ENCODE assay signal across 15 cellular contexts in the genomic region with DNA sequence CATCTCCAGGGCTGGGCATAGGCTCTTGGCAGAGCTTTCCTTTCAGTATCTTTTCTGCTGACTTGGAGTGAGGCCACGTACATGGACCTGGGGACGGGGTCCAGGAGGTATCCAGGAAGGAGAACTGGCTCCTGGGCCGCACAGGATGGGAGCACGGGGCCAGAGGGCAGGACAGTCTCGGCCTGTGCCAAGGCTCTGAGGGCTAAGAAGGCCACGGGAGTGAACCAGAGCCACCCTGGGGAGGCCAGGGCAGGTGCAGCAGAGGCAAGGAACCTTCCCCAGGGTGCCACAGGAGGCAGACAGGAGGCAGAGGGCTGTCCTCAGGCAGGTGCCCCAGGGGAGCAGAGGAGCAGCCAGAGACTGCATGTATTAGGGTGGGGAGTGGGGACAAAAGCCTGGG. TPM values are rescaled to one million over a fixed set of nuclear protein-coding genes. Genes with fewer than 3 reads are reported as not detected.
DNase-seq lines count a peak whose midpoint lies in the region; ATAC-seq and TF ChIP-seq lines count a peak whose summit lies in the region.
"Had no signal": no experiment of that assay in that cellular context is flagged by ENCODE, and none has a peak within 500 bp of the region (broad histone marks: within the 10 kb centered on the region; RNA-seq: fewer than 3 reads in every experiment).

No MANE protein-coding gene starts in this region.

- H4K20me1 ChIP-seq in neural progenitor cell (ENCODE audit: low read depth), result no peaks in the 10 kb centered on the region

- H3K36me3 ChIP-seq in heart right ventricle (peaks cover 0 to 63% (median 30%) of the 10 kb centered on the region in 9 donors), HEK293 (ENCODE audit: control insufficient read depth in 2 of 2, insufficient read depth in 1 of 2, low read length in 2 of 2) (peaks cover 0 to 58% of the 10 kb centered on the region in 2 experiments; a peak in 1 of 3 replicates), neural progenitor cell (no peaks in the 10 kb centered on the region), lower lobe of right lung (peaks cover 61% of the 10 kb centered on the region)

- WGBS in heart right ventricle, 2 donors, result 81 to 89% methylated on average over 6 of the region's 6 CpGs

- peaks cover 14% of the 10 kb centered on the region for H3K4me1 Mint-ChIP-seq in chondrocyte (ENCODE audit: low read depth)
- peaks cover 7% of the 10 kb centered on the region for H3K4me1 Mint-ChIP-seq in neural progenitor cell
- H3K4me1 Mint-ChIP-seq: CD4-positive, CD25-positive, alpha-beta regulatory T cell; H9 had no signal

- no peak overlapping the region for H2AFZ ChIP-seq in neural progenitor cell (replicated peaks)

- no peak overlapping the region for H3K27ac ChIP-seq in heart right ventricle
- no peak overlapping the region for H3K27ac ChIP-seq in HEK293 (ENCODE audit: extremely low read depth, low read depth, low read length)
- no peak overlapping the region for H3K27ac ChIP-seq in neural progenitor cell
- H3K27ac ChIP-seq in lower lobe of right lung, result no peak overlapping the region
- H3K27ac ChIP-seq: BLaER1 treated with 17β-estradiol and CSF1 and Interleukin-3, amounts not matched to agents 10 nM and 100 nM had no signal

- H3K27me3 Mint-ChIP-seq in chondrocyte (ENCODE audit: low read depth) (no peaks in the 10 kb centered on the region), neural progenitor cell (ENCODE audit: insufficient read depth, low read depth) (peaks cover 3% of the 10 kb centered on the region)
- H3K27me3 Mint-ChIP-seq: CD4-positive, CD25-positive, alpha-beta regulatory T cell had no signal

- H3K36me3 Mint-ChIP-seq in chondrocyte (ENCODE audit: low read depth), result peaks cover 23% of the 10 kb centered on the region
- H3K36me3 Mint-ChIP-seq in neural progenitor cell, result peaks cover 6% of the 10 kb centered on the region

- H3F3A ChIP-seq in neural progenitor cell (ENCODE audit: low read depth), result no peaks in the 10 kb centered on the region

- peak; percentile 34 for DNase-seq in Right ventricle myocardium superior
- DNase-seq in heart right ventricle, result no peak
- peak; percentile 82 for DNase-seq in chondrocyte (ENCODE audit: low spot score)
- no peak for DNase-seq in neural progenitor cell (ENCODE audit: low spot score)
- no peak for DNase-seq in NCI-H1930 (lab: John Stamatoyannopoulos, UW)
- DNase-seq in stimulated activated CD4-positive, alpha-beta T cell treated with anti-CD3 and anti-CD28 coated beads, Interleukin-4, amount 100 ng/mL, for 4 hours, result no peak
- no peak for DNase-seq in lower lobe of right lung
- DNase-seq: ACHN; CD4-positive, CD25-positive, alpha-beta regulatory T cell; DMS79; GOT3; H9 had no signal

- H3K4me1 ChIP-seq in heart right ventricle (peaks cover 0 to 10% (median 0%) of the 10 kb centered on the region in 9 donors), HEK293 (ENCODE audit: control insufficient read depth, insufficient read depth, low read length) (no peaks in the 10 kb centered on the region), neural progenitor cell (no peaks in the 10 kb centered on the region), lower lobe of right lung (peaks cover 12% of the 10 kb centered on the region)

- TF ChIP-seq CTCF in heart right ventricle (IDR thresholded peaks at IDR 0.05), result no peak
- no peak for TF ChIP-seq CTCF in HEK293 (tag by site-specific recombination; IDR thresholded peaks at IDR 0.05)
- no peak for TF ChIP-seq CTCF in chondrocyte (IDR thresholded peaks at IDR 0.05)
- TF ChIP-seq CTCF in neural progenitor cell (IDR thresholded peaks at IDR 0.05), result no peak
- no peak for TF ChIP-seq CTCF in lower lobe of right lung (IDR thresholded peaks at IDR 0.05)

- H3K4me2 ChIP-seq in neural progenitor cell, result no peak overlapping the region
- H3K4me2 ChIP-seq: BLaER1 treated with 17β-estradiol and CSF1 and Interleukin-3, amounts not matched to agents 10 nM and 100 nM had no signal

- intact Hi-C loops in Right ventricle myocardium superior (cut with DNase I), result no loop called here
- intact Hi-C loops in heart right ventricle (cut with DNase I), result no loop called here
- intact Hi-C loops in lower lobe of right lung (cut with DNase I), result no loop called here

- H3K9ac ChIP-seq in neural progenitor cell, result no peak overlapping the region
- H3K9ac ChIP-seq: BLaER1 treated with 17β-estradiol and CSF1 and Interleukin-3, amounts not matched to agents 10 nM and 100 nM had no signal

- H3K4me3 Mint-ChIP-seq in chondrocyte (ENCODE audit: unreplicated experiment) (no peak overlapping the region), neural progenitor cell (no peak overlapping the region)
- H3K4me3 Mint-ChIP-seq: CD4-positive, CD25-positive, alpha-beta regulatory T cell; H9 had no signal

- POLR2A ChIA-PET in HEK293 (lab: Yijun Ruan, JAX), result no interaction called here

- H3K79me2 ChIP-seq in neural progenitor cell (ENCODE audit: low read depth), result no peaks in the 10 kb centered on the region

- no peak overlapping the region for H3K4me3 ChIP-seq in heart right ventricle
- H3K4me3 ChIP-seq in HEK293 (ENCODE audit: low read depth, low read length), result no peak overlapping the region
- no peak overlapping the region for H3K4me3 ChIP-seq in neural progenitor cell
- H3K4me3 ChIP-seq in lower lobe of right lung, result no peak overlapping the region
- H3K4me3 ChIP-seq: BLaER1 treated with 17β-estradiol and CSF1 and Interleukin-3, amounts not matched to agents 10 nM and 100 nM; GM12878 had no signal

- H3K9me3 Mint-ChIP-seq in chondrocyte (ENCODE audit: low read depth), result no peaks in the 10 kb centered on the region
- no peaks in the 10 kb centered on the region for H3K9me3 Mint-ChIP-seq in neural progenitor cell
- H3K9me3 Mint-ChIP-seq: CD4-positive, CD25-positive, alpha-beta regulatory T cell; H9 had no signal

- no peaks in the 10 kb centered on the region for H3K9me3 ChIP-seq in heart right ventricle
- no peaks in the 10 kb centered on the region for H3K9me3 ChIP-seq in HEK293 (ENCODE audit: control insufficient read depth, insufficient read depth, low read depth, low read length)
- H3K9me3 ChIP-seq in neural progenitor cell (ENCODE audit: low read depth), result no peaks in the 10 kb centered on the region
- no peaks in the 10 kb centered on the region for H3K9me3 ChIP-seq in lower lobe of right lung
- H3K9me3 ChIP-seq: BLaER1 treated with 17β-estradiol and CSF1 and Interleukin-3, amounts not matched to agents 10 nM and 100 nM had no signal

- no peaks in the 10 kb centered on the region for H3K27me3 ChIP-seq in heart right ventricle
- H3K27me3 ChIP-seq in neural progenitor cell, result no peaks in the 10 kb centered on the region
- no peaks in the 10 kb centered on the region for H3K27me3 ChIP-seq in lower lobe of right lung (ENCODE audit: low read depth)
- H3K27me3 ChIP-seq: BLaER1 treated with 17β-estradiol and CSF1 and Interleukin-3, amounts not matched to agents 10 nM and 100 nM had no signal

- CTCF ChIA-PET in HEK293 (lab: Yijun Ruan, JAX), result interaction anchor here (0.7 kb wide), 1 partner anchor 24 kb away, joined by 3 read pairs; no protein-coding TSS in a partner anchor

- H3K27ac Mint-ChIP-seq in chondrocyte (ENCODE audit: unreplicated experiment) (no peak overlapping the region), neural progenitor cell (peak overlapping the region; percentile 53)

- no peak for ATAC-seq in Right ventricle myocardium superior (ENCODE audit: poor library complexity)
- no peak for ATAC-seq in heart right ventricle
- no peak for ATAC-seq in lower lobe of right lung
- ATAC-seq: GM12878 had no signal

TF ChIP-seq in HEK293, 187 proteins besides CTCF, POLR2A, EP300 and RAD21:
- TF ChIP-seq ZNF654 (tag by site-specific recombination; IDR thresholded peaks at IDR 0.05; ENCODE audit: low read depth) (no peak), ZNF830 (tag by site-specific recombination; IDR thresholded peaks at IDR 0.05; ENCODE audit: low read depth) (no peak), HOXD13 (CRISPR knock-in tag; IDR thresholded peaks at IDR 0.05; ENCODE audit: borderline replicate concordance) (no peak), ZFP3 (tag by site-specific recombination; IDR thresholded peaks at IDR 0.05; ENCODE audit: low read depth) (no peak), ZNF248 (tag by site-specific recombination; IDR thresholded peaks at IDR 0.05) (no peak), ZNF335 (tag by site-specific recombination; conservative IDR thresholded peaks at IDR 0.05) (no peak), ZIC2 (tag by site-specific recombination; IDR thresholded peaks at IDR 0.05) (peak; percentile 37; the same call in 1 of the 2 replicates)
- TF ChIP-seq, protein P1, sequence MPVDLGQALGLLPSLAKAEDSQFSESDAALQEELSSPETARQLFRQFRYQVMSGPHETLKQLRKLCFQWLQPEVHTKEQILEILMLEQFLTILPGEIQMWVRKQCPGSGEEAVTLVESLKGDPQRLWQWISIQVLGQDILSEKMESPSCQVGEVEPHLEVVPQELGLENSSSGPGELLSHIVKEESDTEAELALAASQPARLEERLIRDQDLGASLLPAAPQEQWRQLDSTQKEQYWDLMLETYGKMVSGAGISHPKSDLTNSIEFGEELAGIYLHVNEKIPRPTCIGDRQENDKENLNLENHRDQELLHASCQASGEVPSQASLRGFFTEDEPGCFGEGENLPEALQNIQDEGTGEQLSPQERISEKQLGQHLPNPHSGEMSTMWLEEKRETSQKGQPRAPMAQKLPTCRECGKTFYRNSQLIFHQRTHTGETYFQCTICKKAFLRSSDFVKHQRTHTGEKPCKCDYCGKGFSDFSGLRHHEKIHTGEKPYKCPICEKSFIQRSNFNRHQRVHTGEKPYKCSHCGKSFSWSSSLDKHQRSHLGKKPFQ (tag by site-specific recombination; IDR thresholded peaks at IDR 0.05), result no peak

RNA-seq across cellular contexts. Expression of a gene that starts 50.3 kb away (rescaled TPM):
- total RNA-seq in Right ventricle myocardium superior, result 23.2 TPM
- 10 to 100 TPM; 19.0 to 29.7 (median 25.1) TPM for total RNA-seq in heart right ventricle
- polyA plus RNA-seq in heart right ventricle, result 10 to 100 TPM; 14.3 to 14.8 TPM
- 69.8 to 99.1 TPM (median 98.2 TPM) in 3 replicates for total RNA-seq in chondrocyte
- total RNA-seq in neural progenitor cell (ENCODE audit: low replicate concordance), result 34.7 and 89.1 TPM in 2 replicates
- 48.1 TPM for total RNA-seq in lower lobe of right lung

Comparison
In these comparisons a context has a peak if more than half of its experiments do, and no peak if none do; other contexts are left out.
1. DNase-seq: peak in Right ventricle myocardium superior (single experiment) and chondrocyte (single experiment); none in heart right ventricle (0 of 2), neural progenitor cell (single experiment), NCI-H1930 (0 of 2), stimulated activated CD4-positive, alpha-beta T cell treated with anti-CD3 and anti-CD28 coated beads, Interleukin-4, amount 100 ng/mL, for 4 hours (0 of 2) and lower lobe of right lung (single experiment).